Comparison of ENCODE assay signal across 8 cellular contexts in genomic region chr1:144551543-144552424, GRCh38. TPM values are rescaled to one million over a fixed set of nuclear protein-coding genes. Genes with fewer than 3 reads are reported as not detected.
DNase-seq lines count a peak whose midpoint lies in the region; ATAC-seq and TF ChIP-seq lines count a peak whose summit lies in the region.

No MANE protein-coding gene starts in this region.

- peak overlapping the region; percentile 78 for H2AK9ac ChIP-seq in IMR-90 (replicated peaks; ENCODE audit: low read depth, low read length, poor library complexity)

- CTCF ChIA-PET in IMR-90 (lab: Yijun Ruan, JAX), result no interaction called here

- peak overlapping the region; percentile 90 for H3K4ac ChIP-seq in IMR-90 (ENCODE audit: low read depth, low read length)

- peak overlapping the region; percentile 65 for H3K23ac ChIP-seq in IMR-90 (ENCODE audit: low read depth, low read length)

- H3K4me1 ChIP-seq in IMR-90 (ENCODE audit: control insufficient read depth, insufficient read depth, low read length), result peaks cover 2% of the 10 kb centered on the region
- H3K4me1 ChIP-seq in ascending aorta, result peaks cover 0 to 7% of the 10 kb centered on the region in 2 donors
- H3K4me1 ChIP-seq in right cardiac atrium (ENCODE audit: control insufficient read depth, insufficient read depth, low read length), result no peaks in the 10 kb centered on the region

- in situ Hi-C loops in IMR-90 (cut with MboI; ENCODE audit: low sequenced_read_pairs), result no loop called here

- H3K27me3 ChIP-seq in IMR-90 (ENCODE audit: control insufficient read depth, insufficient read depth, low read length) (no peaks in the 10 kb centered on the region), ascending aorta (no peaks in the 10 kb centered on the region), right cardiac atrium (ENCODE audit: control insufficient read depth, insufficient read depth) (no peaks in the 10 kb centered on the region)

- no peak overlapping the region for H2AK5ac ChIP-seq in IMR-90 (ENCODE audit: low read depth, low read length)

- dilution Hi-C loops in IMR-90 (cut with HindIII; ENCODE audit: low sequenced_read_pairs, unreplicated experiment), result no loop called here

- peak overlapping the region; percentile 75 for H3K9ac ChIP-seq in IMR-90 (ENCODE audit: low read depth, low read length)

- H4K8ac ChIP-seq in IMR-90 (ENCODE audit: low read depth in 2 of 2, low read length in 2 of 2), result peak overlapping the region; percentile 21 to 99

- H3K9me1 ChIP-seq in IMR-90 (ENCODE audit: insufficient read depth, low read length), result no peaks in the 10 kb centered on the region

- H4K91ac ChIP-seq in IMR-90 (ENCODE audit: insufficient read depth, low read depth, low read length), result peak overlapping the region; percentile 89

- peak overlapping the region; percentile 90; the same call in 1 of the 2 replicates for H2BK20ac ChIP-seq in IMR-90 (ENCODE audit: low read depth, low read length)

- TSS peak; percentile 100 for BruUV-seq in IMR-90 (replicated peaks; lab: Mats Ljungman, UMichigan)

- H2BK15ac ChIP-seq in IMR-90 (ENCODE audit: low read depth, low read length), result no peak overlapping the region; the same call in 2 of the 3 replicates

- no peaks in the 10 kb centered on the region for H3K79me1 ChIP-seq in IMR-90 (ENCODE audit: low read depth in 1 of 2, low read length in 2 of 2)

- H3K4me2 ChIP-seq in IMR-90 (ENCODE audit: low read depth, low read length), result peak overlapping the region; percentile 77

- peak; percentile 87 for ATAC-seq in IMR-90 (ENCODE audit: low read depth)
- peak; percentile 91 to 95 for ATAC-seq in right cardiac atrium

- peak overlapping the region; percentile 97 for H2BK120ac ChIP-seq in IMR-90 (ENCODE audit: low read depth, low read length)

- H3K36me3 ChIP-seq in IMR-90 (ENCODE audit: control insufficient read depth, insufficient read depth, low read length) (no peaks in the 10 kb centered on the region), ascending aorta (no peaks in the 10 kb centered on the region)

- TF ChIP-seq RAD21 in IMR-90 (IDR thresholded peaks at IDR 0.05; ENCODE audit: low read length), result no peak

- H3K27ac ChIP-seq in C4-2B, result peak overlapping the region; percentile 98
- peak overlapping the region; percentile 84 for H3K27ac ChIP-seq in IMR-90 (ENCODE audit: insufficient read depth, low read length)
- peak overlapping the region; percentile 79 to 96 for H3K27ac ChIP-seq in ascending aorta
- peak overlapping the region; percentile 85 for H3K27ac ChIP-seq in right cardiac atrium (ENCODE audit: low read length)

- peak overlapping the region; percentile 95 for H3K14ac ChIP-seq in IMR-90 (replicated peaks; ENCODE audit: low read depth, low read length)

- peak overlapping the region; percentile 52 for H3K4me3 ChIP-seq in IMR-90 (ENCODE audit: insufficient read depth, low read depth, low read length)
- peak overlapping the region; percentile 45 to 67 for H3K4me3 ChIP-seq in ascending aorta
- H3K4me3 ChIP-seq in right cardiac atrium (ENCODE audit: low read length), result peak overlapping the region; percentile 35

- H3K18ac ChIP-seq in IMR-90 (ENCODE audit: low read depth, low read length), result peak overlapping the region; percentile 75

- peak overlapping the region; percentile 65; the same call in 1 of the 2 replicates for H3K56ac ChIP-seq in IMR-90 (ENCODE audit: extremely low read depth, insufficient read depth, low read length)

- DNase-seq in GM20000 (ENCODE audit: low spot score) (peak; percentile 52), IMR-90 (peak; percentile 93), T follicular helper cell (ENCODE audit: low read depth) (peak; percentile 66), ascending aorta (ENCODE audit: low spot score in 2 of 2) (peak; percentile 53 to 94), right cardiac atrium (peak; percentile 73 to 86 (median 80)), putamen (ENCODE audit: low spot score) (peak; percentile 96), NCI-H1436 (lab: John Stamatoyannopoulos, UW) (no peak)

- TF ChIP-seq POLR2A in IMR-90 (IDR thresholded peaks at IDR 0.05; ENCODE audit: low read depth, low read length), result peak; percentile 98

- H4K5ac ChIP-seq in IMR-90 (ENCODE audit: low read depth, low read length), result peak overlapping the region; percentile 73

- peak overlapping the region; percentile 98 for H2BK5ac ChIP-seq in IMR-90 (ENCODE audit: low read depth, low read length, poor library complexity, severe bottlenecking)

- H2AFZ ChIP-seq in IMR-90 (replicated peaks; ENCODE audit: low read length, poor library complexity), result peak overlapping the region; percentile 93

- no peak for TF ChIP-seq CTCF in C4-2B (conservative IDR thresholded peaks at IDR 0.05)
- TF ChIP-seq CTCF in GM20000 (IDR thresholded peaks at IDR 0.05; ENCODE audit: extremely low read depth, missing control alignments), result no peak
- no peak for TF ChIP-seq CTCF in IMR-90 (conservative IDR thresholded peaks at IDR 0.05; ENCODE audit: low read depth, low read length)
- no peak for TF ChIP-seq CTCF in ascending aorta (IDR thresholded peaks at IDR 0.05)

- POLR2A ChIA-PET in IMR-90 (lab: Charles Lee; ENCODE audit: unreplicated experiment), result no interaction called here

- no peaks in the 10 kb centered on the region for H4K20me1 ChIP-seq in IMR-90 (ENCODE audit: insufficient read depth, low read length)

- H3K9me3 ChIP-seq in IMR-90 (ENCODE audit: control insufficient read depth, insufficient read depth, low read length) (no peaks in the 10 kb centered on the region), ascending aorta (no peaks in the 10 kb centered on the region), right cardiac atrium (ENCODE audit: control insufficient read depth, low read length) (no peaks in the 10 kb centered on the region)

- 0% methylated on average over 12 of the region's 48 CpGs; no CpG with 5 or more reads in 1 of the 2 experiments for WGBS in IMR-90 (ENCODE audit: extremely low coverage in 2 of 2, insufficient read length in 1 of 2), 2 experiments
- 1% methylated on average over 48 of the region's 48 CpGs for WGBS in right cardiac atrium

- intact Hi-C loops in IMR-90 (cut with micrococcal nuclease) (no loop called here), ascending aorta (cut with DNase I) (no loop called here), right cardiac atrium (cut with DNase I) (no loop called here)

TF ChIP-seq in IMR-90, 13 proteins besides CTCF, POLR2A, EP300 and RAD21:
- TF ChIP-seq RFX5 (IDR thresholded peaks at IDR 0.05; ENCODE audit: low read depth, low read length), result no peak
- TF ChIP-seq USF2 (IDR thresholded peaks at IDR 0.05; ENCODE audit: low read depth, low read length), result 0 out of 2 replicates have a peak, but pooled peaks have one; percentile 1
- TF ChIP-seq MAFK (IDR thresholded peaks at IDR 0.05; ENCODE audit: low read depth, low read length), result peak; percentile 49; the same call in 1 of the 2 replicates

RNA-seq across cellular contexts. Expression of gene PPIAL4F, which starts 40.9 kb away (rescaled TPM):
- total RNA-seq in IMR-90 (2012; rRNA removed) (not detected in 2 replicates), ascending aorta (not detected), right cardiac atrium (not detected)
- polyA plus RNA-seq in IMR-90 (2012; rRNA removed) (not detected in 2 replicates), right cardiac atrium (not detected)
- polyA plus RNA-seq in IMR-90 (2012; cell fraction: cytosol; rRNA removed), result not detected in 2 replicates
- not detected in 2 replicates for polyA plus RNA-seq in IMR-90 (2012; cell fraction: nucleus; rRNA removed; ENCODE audit: low replicate concordance)
